Comparison of ENCODE assay signal across 24 cellular contexts in the genomic region with DNA sequence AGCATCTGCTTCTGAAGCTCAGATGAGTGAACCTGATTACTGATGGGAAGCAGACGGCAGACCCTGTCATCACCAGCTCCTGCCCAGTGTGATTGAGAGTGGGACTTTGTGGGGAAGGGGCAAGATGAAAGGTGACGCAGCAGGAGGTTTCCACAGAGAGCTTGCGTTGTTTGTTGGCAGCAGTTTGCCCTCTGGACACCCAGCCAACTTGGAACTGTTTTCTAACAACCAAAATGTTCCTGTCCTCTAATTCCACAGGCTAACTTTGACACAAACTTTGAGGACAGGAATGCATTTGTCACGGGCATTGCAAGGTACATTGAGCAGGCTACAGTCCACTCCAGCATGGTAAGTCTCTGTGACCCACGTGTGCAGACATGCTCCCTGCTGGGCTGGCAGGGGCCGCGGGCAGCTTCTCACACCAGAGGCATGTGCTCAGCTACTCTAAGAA. TPM values are rescaled to one million over a fixed set of nuclear protein-coding genes. Genes with fewer than 3 reads are reported as not detected.
DNase-seq lines count a peak whose midpoint lies in the region; ATAC-seq and TF ChIP-seq lines count a peak whose summit lies in the region.
"Had no signal": no experiment of that assay in that cellular context is flagged by ENCODE, and none has a peak within 500 bp of the region (broad histone marks: within the 10 kb centered on the region; RNA-seq: fewer than 3 reads in every experiment).

No MANE protein-coding gene starts in this region.

- DNase-seq in activated CD8-positive, alpha-beta memory T cell treated with anti-CD3 and anti-CD28 coated beads for 24 hours, result peak; percentile 54
- DNase-seq in activated CD8-positive, alpha-beta memory T cell treated with anti-CD3 and anti-CD28 coated beads, Interleukin-2, amount 10 ng/mL, durations not matched to agents 7 days and 5 days, result no peak
- DNase-seq in SK-N-DZ (ENCODE audit: low spot score) (peak; percentile 53), heart left ventricle (peak in 4 of 5 donors; percentile 37 to 85 (median 64)), dorsolateral prefrontal cortex (no peak)
- no peak for DNase-seq in naive thymus-derived CD8-positive, alpha-beta T cell
- DNase-seq: activated CD4-positive, alpha-beta memory T cell treated with anti-CD3 and anti-CD28 coated beads for 36 hours; activated T-cell treated with anti-CD3 and anti-CD28 coated beads, Interleukin-2, amount 50 U/mL, for 72 hours; colonic mucosa; glutamatergic neuron; left colon; MV-4-11; NCI-H1694 treated with DMSO at 0.1 percent for 48 hours; NCI-H69; RPMI8226; small intestine; stimulated activated CD4-positive, alpha-beta T cell treated with anti-CD3 and anti-CD28 coated beads, Interleukin-2, amount 100 ng/mL, for 48 hours; stimulated activated naive CD8-positive, alpha-beta T cell treated with anti-CD3 and anti-CD28 coated beads, Interleukin-15, Interleukin-2, amounts not matched to agents 100 U/mL and 50 U/mL, for 24 hours; T-helper 9 cell had no signal

- H3K36me3 Mint-ChIP-seq in activated CD8-positive, alpha-beta memory T cell treated with anti-CD3 and anti-CD28 coated beads, Interleukin-2, amount 10 ng/mL, durations not matched to agents 7 days and 5 days, result peaks cover 74% of the 10 kb centered on the region
- H3K36me3 Mint-ChIP-seq in naive thymus-derived CD8-positive, alpha-beta T cell, result peaks cover 10 to 68% (median 29%) of the 10 kb centered on the region in 3 donors

- CTCF ChIA-PET in activated CD8-positive, alpha-beta memory T cell treated with anti-CD3 and anti-CD28 coated beads, Interleukin-2, amount 10 ng/mL, durations not matched to agents 7 days and 5 days (lab: Charles Lee), result interaction anchor here (1.5 kb wide), 1 partner anchor 10 kb away, joined by 3 read pairs; no protein-coding TSS in a partner anchor

- intact Hi-C loops in heart left ventricle (cut with DNase I) (no loop called here), dorsolateral prefrontal cortex (cut with DNase I) (no loop called here)

- H3K9me3 ChIP-seq in heart left ventricle, result no peaks in the 10 kb centered on the region
- H3K9me3 ChIP-seq: colonic mucosa had no signal

- 29 to 39% (median 34%) methylated on average over 7 of the region's 7 CpGs for WGBS in heart left ventricle, 4 donors

- H3K4me1 ChIP-seq in heart left ventricle, result peaks cover 0 to 85% (median 20%) of the 10 kb centered on the region in 12 donors
- H3K4me1 ChIP-seq: neural progenitor cell had no signal

- peaks cover 6% of the 10 kb centered on the region for H3K9me3 Mint-ChIP-seq in activated CD8-positive, alpha-beta memory T cell treated with anti-CD3 and anti-CD28 coated beads, Interleukin-2, amount 10 ng/mL, durations not matched to agents 7 days and 5 days (ENCODE audit: low read depth)
- H3K9me3 Mint-ChIP-seq in naive thymus-derived CD8-positive, alpha-beta T cell, result no peaks in the 10 kb centered on the region
- H3K9me3 Mint-ChIP-seq: neural progenitor cell, WTC11 had no signal

- no peak for ATAC-seq in activated CD8-positive, alpha-beta memory T cell treated with anti-CD3 and anti-CD28 coated beads, Interleukin-2, amount 10 ng/mL, durations not matched to agents 7 days and 5 days
- peak; percentile 79 to 85 (median 82) for ATAC-seq in heart left ventricle
- ATAC-seq in naive thymus-derived CD8-positive, alpha-beta T cell, result no peak
- ATAC-seq in GM19328 (IDR thresholded peaks at IDR 0.05; ENCODE audit: unreplicated experiment), result no peak
- no peak for ATAC-seq in GM19023 (IDR thresholded peaks at IDR 0.05; ENCODE audit: unreplicated experiment)
- ATAC-seq: activated T-cell treated with anti-CD3 and anti-CD28 coated beads, Interleukin-2, amount 50 U/mL, for 72 hours; left colon; stimulated activated naive CD8-positive, alpha-beta T cell treated with anti-CD3 and anti-CD28 coated beads, Interleukin-15, Interleukin-2, amounts not matched to agents 100 U/mL and 50 U/mL, for 24 hours; WTC11 had no signal

- H3K27ac Mint-ChIP-seq in activated CD8-positive, alpha-beta memory T cell treated with anti-CD3 and anti-CD28 coated beads, Interleukin-2, amount 10 ng/mL, durations not matched to agents 7 days and 5 days, result no peak overlapping the region
- peak overlapping the region in 9 of 10 donors; percentile 20 to 92 (median 69) for H3K27ac Mint-ChIP-seq in naive thymus-derived CD8-positive, alpha-beta T cell
- H3K27ac Mint-ChIP-seq: activated CD4-positive, alpha-beta memory T cell treated with anti-CD3 and anti-CD28 coated beads for 36 hours; activated T-cell treated with anti-CD3 and anti-CD28 coated beads, Interleukin-2, amount 50 U/mL, for 72 hours; neural progenitor cell; WTC11 had no signal

- no peak overlapping the region for H3K4me3 Mint-ChIP-seq in activated CD8-positive, alpha-beta memory T cell treated with anti-CD3 and anti-CD28 coated beads, Interleukin-2, amount 10 ng/mL, durations not matched to agents 7 days and 5 days
- no peak overlapping the region for H3K4me3 Mint-ChIP-seq in naive thymus-derived CD8-positive, alpha-beta T cell
- H3K4me3 Mint-ChIP-seq: activated CD4-positive, alpha-beta memory T cell treated with anti-CD3 and anti-CD28 coated beads for 36 hours; activated T-cell treated with anti-CD3 and anti-CD28 coated beads, Interleukin-2, amount 50 U/mL, for 72 hours; brain; neural progenitor cell; WTC11 had no signal

- H3K27me3 ChIP-seq in heart left ventricle (no peaks in the 10 kb centered on the region), dorsolateral prefrontal cortex (no peaks in the 10 kb centered on the region)
- H3K27me3 ChIP-seq: colonic mucosa, neural progenitor cell had no signal

- TF ChIP-seq CTCF in heart left ventricle (IDR thresholded peaks at IDR 0.05) (no peak), dorsolateral prefrontal cortex (IDR thresholded peaks at IDR 0.05 in 54 of 56, conservative IDR thresholded peaks at IDR 0.05 in 2 of 56; ENCODE audit: low read depth in 1 of 56, partially characterized antibody in 56 of 56) (no peak)

- H3K36me3 ChIP-seq in heart left ventricle, result peaks cover 0 to 20% (median 0%) of the 10 kb centered on the region in 9 donors
- H3K36me3 ChIP-seq: colonic mucosa, neural progenitor cell had no signal

- H3K27me3 Mint-ChIP-seq in activated CD8-positive, alpha-beta memory T cell treated with anti-CD3 and anti-CD28 coated beads, Interleukin-2, amount 10 ng/mL, durations not matched to agents 7 days and 5 days, result no peaks in the 10 kb centered on the region
- no peaks in the 10 kb centered on the region for H3K27me3 Mint-ChIP-seq in naive thymus-derived CD8-positive, alpha-beta T cell
- H3K27me3 Mint-ChIP-seq: activated CD4-positive, alpha-beta memory T cell treated with anti-CD3 and anti-CD28 coated beads for 36 hours; brain had no signal

- no peak for TF ChIP-seq POLR2A in heart left ventricle (IDR thresholded peaks at IDR 0.05)

- no peak overlapping the region for H3K4me3 ChIP-seq in heart left ventricle
- H3K4me3 ChIP-seq in dorsolateral prefrontal cortex, result no peak overlapping the region
- H3K4me3 ChIP-seq: colonic mucosa, neural progenitor cell had no signal

- POLR2A ChIA-PET in naive thymus-derived CD8-positive, alpha-beta T cell (lab: Charles Lee), result interaction anchor here (1.1 to 8.9 kb wide), 4 partner anchors 13 to 30 kb away, joined by 5 to 88 read pairs (median 19); no protein-coding TSS in a partner anchor

- H3K27ac ChIP-seq in heart left ventricle (peak overlapping the region; percentile 1 to 89 (median 78)), dorsolateral prefrontal cortex (peak overlapping the region in 15 of 59 donors; percentile 7 to 59 (median 38))
- H3K27ac ChIP-seq: colonic mucosa, neural progenitor cell had no signal

- peaks cover 71% of the 10 kb centered on the region for H3K4me1 Mint-ChIP-seq in activated CD8-positive, alpha-beta memory T cell treated with anti-CD3 and anti-CD28 coated beads, Interleukin-2, amount 10 ng/mL, durations not matched to agents 7 days and 5 days
- H3K4me1 Mint-ChIP-seq in naive thymus-derived CD8-positive, alpha-beta T cell, result peaks cover 50 to 90% (median 88%) of the 10 kb centered on the region in 4 donors

RNA-seq across cellular contexts. Expression of gene CYFIP2, which starts 20.9 kb away (rescaled TPM):
- 100 to 1,000 TPM; 382 to 438 TPM for total RNA-seq in activated CD8-positive, alpha-beta memory T cell treated with anti-CD3 and anti-CD28 coated beads, Interleukin-2, amount 10 ng/mL, durations not matched to agents 7 days and 5 days
- polyA plus RNA-seq in SK-N-DZ (2014; cell fraction: cytosol; rRNA removed), result 37.2 and 43.5 TPM in 2 replicates
- 28.7 and 55.2 TPM in 2 replicates for polyA plus RNA-seq in SK-N-DZ (2014; cell fraction: nucleus; rRNA removed)
- total RNA-seq in heart left ventricle, result 10 to 100 TPM; 27.3 to 62.7 (median 39.1) TPM
- 10 to 100 TPM; 23.2 TPM for polyA plus RNA-seq in heart left ventricle
- total RNA-seq in naive thymus-derived CD8-positive, alpha-beta T cell, result 100 to 1,000 TPM; 395 to 412 TPM
- polyA plus RNA-seq in naive thymus-derived CD8-positive, alpha-beta T cell, result 100 to 1,000 TPM; 417 to 668 (median 506) TPM
- total RNA-seq in dorsolateral prefrontal cortex, result 100 to 1,000 TPM; 150 to 487 (median 373) TPM

Comparison
In these comparisons a context has a peak if more than half of its experiments do, and no peak if none do; other contexts are left out.
1. DNase-seq: peak in activated CD8-positive, alpha-beta memory T cell treated with anti-CD3 and anti-CD28 coated beads for 24 hours (single experiment), SK-N-DZ (single experiment) and heart left ventricle (4 of 5); none in activated CD8-positive, alpha-beta memory T cell treated with anti-CD3 and anti-CD28 coated beads, Interleukin-2, amount 10 ng/mL, durations not matched to agents 7 days and 5 days (single experiment), naive thymus-derived CD8-positive, alpha-beta T cell (0 of 10) and dorsolateral prefrontal cortex (0 of 10).
2. ATAC-seq: peak in heart left ventricle (4 of 4); none in activated CD8-positive, alpha-beta memory T cell treated with anti-CD3 and anti-CD28 coated beads, Interleukin-2, amount 10 ng/mL, durations not matched to agents 7 days and 5 days (single experiment), naive thymus-derived CD8-positive, alpha-beta T cell (0 of 2), GM19328 (single experiment) and GM19023 (single experiment).